11 cellular contexts compared by ENCODE assay signal in the genomic region with DNA sequence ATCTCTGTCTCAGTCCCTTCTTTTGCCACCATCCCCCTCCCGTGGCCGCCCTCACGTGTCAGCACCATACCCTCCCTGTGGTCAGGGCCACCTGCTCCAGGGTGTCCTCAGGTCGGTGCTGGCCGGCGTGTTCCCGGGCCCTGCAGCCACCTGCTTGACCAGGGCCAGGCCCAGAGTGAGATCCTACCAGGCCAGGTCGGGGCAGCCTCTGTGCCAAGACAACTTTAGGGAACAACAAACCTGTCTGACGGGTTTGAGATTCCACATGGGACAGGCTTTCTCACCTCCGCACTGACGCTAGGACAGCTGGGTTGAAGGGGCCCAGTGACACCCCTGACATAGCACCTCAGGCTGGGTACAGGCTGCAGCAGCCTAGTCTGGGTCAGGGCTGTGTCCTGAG. TPM values are rescaled to one million over a fixed set of nuclear protein-coding genes. Genes with fewer than 3 reads are reported as not detected.
A peak's percentile ranks its signal among the peaks of the same experiment; 100 is the strongest.
DNase-seq lines count a peak whose midpoint lies in the region; ATAC-seq, FAIRE-seq and TF ChIP-seq lines count a peak whose summit lies in the region.
"Had no signal": no experiment of that assay in that cellular context is flagged by ENCODE, and none has a peak within 500 bp of the region (broad histone marks: within the 10 kb centered on the region; RNA-seq: fewer than 3 reads in every experiment).

No MANE protein-coding gene starts in this region.

- peak overlapping the region; percentile 45 for H2AK5ac ChIP-seq in mesendoderm (ENCODE audit: low read length)

- no peak overlapping the region for H3K4me3 Mint-ChIP-seq in activated CD4-positive, alpha-beta T cell treated with anti-CD3 and anti-CD28 coated beads for 36 hours
- peak overlapping the region; percentile 76 for H3K4me3 Mint-ChIP-seq in type B pancreatic cell

- peak overlapping the region; percentile 47 for H3K27ac Mint-ChIP-seq in activated CD4-positive, alpha-beta T cell treated with anti-CD3 and anti-CD28 coated beads for 36 hours
- peak overlapping the region; percentile 94 for H3K27ac Mint-ChIP-seq in type B pancreatic cell

- no peak overlapping the region for H3K4me3 ChIP-seq in bronchial epithelial cell (ENCODE audit: low read depth, low read length)
- H3K4me3 ChIP-seq in mesendoderm (ENCODE audit: low read length) = no peak overlapping the region

- H3K36me3 ChIP-seq in bronchial epithelial cell (ENCODE audit: control insufficient read depth, insufficient read depth, low read length) = no peaks in the 10 kb centered on the region
- H3K36me3 ChIP-seq in mesendoderm (ENCODE audit: control insufficient read depth, insufficient read depth, low read length) = no peaks in the 10 kb centered on the region

- H3K27me3 Mint-ChIP-seq in activated CD4-positive, alpha-beta T cell treated with anti-CD3 and anti-CD28 coated beads for 36 hours = peaks cover 6% of the 10 kb centered on the region
- H3K27me3 Mint-ChIP-seq in type B pancreatic cell = peaks cover 3% of the 10 kb centered on the region

- POLR2A ChIA-PET in activated CD4-positive, alpha-beta T cell treated with anti-CD3 and anti-CD28 coated beads for 36 hours (lab: Charles Lee) = no interaction called here

- H3K56ac ChIP-seq in mesendoderm (ENCODE audit: low read length) = peak overlapping the region; percentile 71

- no peak overlapping the region for H3K4ac ChIP-seq in mesendoderm (ENCODE audit: low read depth, low read length)

- no peak overlapping the region for H3K23ac ChIP-seq in mesendoderm (ENCODE audit: low read length)

- intact Hi-C loops in activated CD4-positive, alpha-beta T cell treated with anti-CD3 and anti-CD28 coated beads for 36 hours (cut with DNase I, micrococcal nuclease) = no loop called here

- H3K79me1 ChIP-seq in mesendoderm (ENCODE audit: low read length) = no peaks in the 10 kb centered on the region

- H3K27me3 ChIP-seq in bronchial epithelial cell (ENCODE audit: control insufficient read depth, insufficient read depth, low read length) = no peaks in the 10 kb centered on the region
- H3K27me3 ChIP-seq in mesendoderm (ENCODE audit: insufficient read depth, low read length, poor library complexity) = no peaks in the 10 kb centered on the region

- H4K5ac ChIP-seq in mesendoderm (ENCODE audit: low read length) = no peak overlapping the region

- no peak overlapping the region for H3K18ac ChIP-seq in mesendoderm (ENCODE audit: low read length)

- H3K9me3 Mint-ChIP-seq in activated CD4-positive, alpha-beta T cell treated with anti-CD3 and anti-CD28 coated beads for 36 hours (ENCODE audit: low read depth) = no peaks in the 10 kb centered on the region
- H3K9me3 Mint-ChIP-seq in type B pancreatic cell = no peaks in the 10 kb centered on the region

- H3K36me3 Mint-ChIP-seq in activated CD4-positive, alpha-beta T cell treated with anti-CD3 and anti-CD28 coated beads for 36 hours (ENCODE audit: low read depth) = no peaks in the 10 kb centered on the region
- no peaks in the 10 kb centered on the region for H3K36me3 Mint-ChIP-seq in type B pancreatic cell

- H4K8ac ChIP-seq in mesendoderm (ENCODE audit: low read depth, low read length) = no peak overlapping the region

- H2BK15ac ChIP-seq in mesendoderm (replicated peaks; ENCODE audit: low read depth) = no peak overlapping the region

- peak overlapping the region; percentile 29 for H3K9ac ChIP-seq in mesendoderm (ENCODE audit: low read length)

- H3K4me2 ChIP-seq in mesendoderm (ENCODE audit: low read length) = no peak overlapping the region

- CTCF ChIA-PET in activated CD4-positive, alpha-beta T cell treated with anti-CD3 and anti-CD28 coated beads for 36 hours (lab: Charles Lee) = no interaction called here

- no peaks in the 10 kb centered on the region for H3K79me2 ChIP-seq in mesendoderm (ENCODE audit: control insufficient read depth, insufficient read depth, low read length)

- H3K4me1 Mint-ChIP-seq in activated CD4-positive, alpha-beta T cell treated with anti-CD3 and anti-CD28 coated beads for 36 hours = peaks cover 9% of the 10 kb centered on the region
- peaks cover 20% of the 10 kb centered on the region for H3K4me1 Mint-ChIP-seq in type B pancreatic cell (ENCODE audit: unreplicated experiment)

- TF ChIP-seq CTCF in bronchial epithelial cell (IDR thresholded peaks at IDR 0.05; ENCODE audit: insufficient read depth, low read length, severe bottlenecking) (no peak), type B pancreatic cell (conservative IDR thresholded peaks at IDR 0.05) (no peak)

- no peak for FAIRE-seq in bronchial epithelial cell (lab: Jason Lieb, UNC)

- H3K27ac ChIP-seq in mesendoderm (ENCODE audit: low read depth, low read length) = no peak overlapping the region

- no peak for ATAC-seq in activated CD4-positive, alpha-beta T cell treated with anti-CD3 and anti-CD28 coated beads for 36 hours
- ATAC-seq in SK-N-SH treated with all-trans-retinoic acid at 6 μM for 48 hours = no peak

- DNase-seq in activated CD4-positive, alpha-beta T cell treated with anti-CD3 and anti-CD28 coated beads for 36 hours = no peak
- DNase-seq in activated CD4-positive, alpha-beta T cell treated with anti-CD3 and anti-CD28 coated beads, Interleukin-2, amount 50 U/mL, for 1 hour = no peak
- DNase-seq in bronchial epithelial cell (ENCODE audit: low read depth) = peak; percentile 73
- peak; percentile 74 for DNase-seq in mesendoderm
- DNase-seq in type B pancreatic cell (ENCODE audit: extremely low spot score, unreplicated experiment) = no peak
- no peak for DNase-seq in SIG-M5 (lab: John Stamatoyannopoulos, UW)
- no peak for DNase-seq in DMS 273 treated with DMSO at 0.1 percent for 48 hours (lab: John Stamatoyannopoulos, UW)
- DNase-seq: DMS79, NCI-H146, retina had no signal

- WGBS in mesendoderm (ENCODE audit: extremely low coverage, insufficient coverage, low lambda C conversion rate) = no CpG with 5 or more reads among the region's 11 CpGs

- no peaks in the 10 kb centered on the region for H3K4me1 ChIP-seq in mesendoderm (ENCODE audit: control insufficient read depth, low read depth, low read length)

- H2BK5ac ChIP-seq in mesendoderm (ENCODE audit: low read length) = no peak overlapping the region

- H2BK120ac ChIP-seq in mesendoderm (ENCODE audit: low read depth, low read length) = no peak overlapping the region

TF ChIP-seq in SK-N-SH treated with all-trans-retinoic acid at 6 μM for 48 hours, 23 proteins besides CTCF, POLR2A, EP300 and RAD21:
- no peak for TF ChIP-seq ISL1 (CRISPR knock-in tag; IDR thresholded peaks at IDR 0.05)
TF ChIP-seq in SK-N-SH treated with all-trans-retinoic acid at 6 μM for 48 hours: peak in this region for 0.

RNA-seq across cellular contexts. Expression of a gene that starts 7.5 kb away (rescaled TPM):
- total RNA-seq in activated CD4-positive, alpha-beta T cell treated with anti-CD3 and anti-CD28 coated beads for 36 hours = 100 to 1,000 TPM; 108 to 113 TPM
- total RNA-seq in bronchial epithelial cell (16.8 and 22.8 TPM in 2 replicates), type B pancreatic cell (ENCODE audit: low replicate concordance) (45.5 and 60.7 TPM in 2 replicates)
- polyA plus RNA-seq in mesendoderm (2013, experiment 1 of 2) = 16.7 TPM
- polyA plus RNA-seq in mesendoderm (2013, experiment 2 of 2) = 15.3 TPM

RNA-seq across cellular contexts. Expression of a gene that starts 24.0 kb away (rescaled TPM):
- total RNA-seq in activated CD4-positive, alpha-beta T cell treated with anti-CD3 and anti-CD28 coated beads for 36 hours = 10 to 100 TPM; 49.2 to 61.5 TPM
- 110 and 117 TPM in 2 replicates for total RNA-seq in bronchial epithelial cell
- 33.8 TPM for polyA plus RNA-seq in mesendoderm (2013, experiment 1 of 2)
- polyA plus RNA-seq in mesendoderm (2013, experiment 2 of 2) = 34.4 TPM
- total RNA-seq in type B pancreatic cell (ENCODE audit: low replicate concordance) = 59.9 and 64.8 TPM in 2 replicates

RNA-seq across cellular contexts. Expression of a gene that starts 56.2 kb away (rescaled TPM):
- total RNA-seq in activated CD4-positive, alpha-beta T cell treated with anti-CD3 and anti-CD28 coated beads for 36 hours = 1 to 10 TPM in 1 of 2 experiments, under 1 TPM in 1; 0.82 to 1.1 TPM
- total RNA-seq in bronchial epithelial cell (1.2 and 2.9 TPM in 2 replicates), type B pancreatic cell (ENCODE audit: low replicate concordance) (8.9 and 10.8 TPM in 2 replicates)
- polyA plus RNA-seq in mesendoderm (2013, experiment 1 of 2) = 3.2 TPM
- 3.5 TPM for polyA plus RNA-seq in mesendoderm (2013, experiment 2 of 2)

RNA-seq across cellular contexts. Expression of a gene that starts 59.9 kb away (rescaled TPM):
- 100 to 1,000 TPM; 161 to 180 TPM for total RNA-seq in activated CD4-positive, alpha-beta T cell treated with anti-CD3 and anti-CD28 coated beads for 36 hours
- total RNA-seq in bronchial epithelial cell (8.7 and 14.8 TPM in 2 replicates), type B pancreatic cell (ENCODE audit: low replicate concordance) (165 and 197 TPM in 2 replicates)
- polyA plus RNA-seq in mesendoderm (2013, experiment 1 of 2) = 127 TPM
- 122 TPM for polyA plus RNA-seq in mesendoderm (2013, experiment 2 of 2)

Comparison
In these comparisons a context has a peak if more than half of its experiments do, and no peak if none do; other contexts are left out.
1. DNase-seq: peak in bronchial epithelial cell (single experiment) and mesendoderm (single experiment); none in activated CD4-positive, alpha-beta T cell treated with anti-CD3 and anti-CD28 coated beads for 36 hours (single experiment), activated CD4-positive, alpha-beta T cell treated with anti-CD3 and anti-CD28 coated beads, Interleukin-2, amount 50 U/mL, for 1 hour (single experiment), type B pancreatic cell (single experiment), SIG-M5 (single experiment) and DMS 273 treated with DMSO at 0.1 percent for 48 hours (single experiment).